In genomic region chr14:102318781-102319276, GRCh38 we compare ENCODE assay signal across 7 cellular contexts. TPM values are rescaled to one million over a fixed set of nuclear protein-coding genes. Genes with fewer than 3 reads are reported as not detected.
DNase-seq lines count a peak whose midpoint lies in the region; ATAC-seq and TF ChIP-seq lines count a peak whose summit lies in the region.

No MANE protein-coding gene starts in this region.

- no peaks in the 10 kb centered on the region for H4K20me1 ChIP-seq in HCT116 (ENCODE audit: insufficient read depth)

- CTCF ChIA-PET in HCT116 (lab: Charles Lee), result no interaction called here
- CTCF ChIA-PET in activated CD4-positive, alpha-beta memory T cell treated with anti-CD3 and anti-CD28 coated beads for 36 hours (lab: Charles Lee), result no interaction called here

- H3K9me3 Mint-ChIP-seq in activated CD4-positive, alpha-beta memory T cell treated with anti-CD3 and anti-CD28 coated beads for 36 hours, result no peaks in the 10 kb centered on the region

- DNase-seq in HCT116 (ENCODE audit: low read depth, low spot score) (no peak), iPS DF 6.9 (ENCODE audit: low read depth, low spot score) (no peak), NCI-H187 treated with DMSO at 0.1 percent for 48 hours (lab: John Stamatoyannopoulos, UW) (no peak), foreskin melanocyte (no peak), islet precursor cell (no peak)
- no peak for DNase-seq in activated CD4-positive, alpha-beta memory T cell treated with anti-CD3 and anti-CD28 coated beads for 36 hours
- peak; percentile 42 for DNase-seq in stimulated activated CD8-positive, alpha-beta memory T cell treated with anti-CD3 and anti-CD28 coated beads, Interleukin-4, amount 100 ng/mL, for 48 hours

- peak overlapping the region; percentile 97 for H3K4me2 ChIP-seq in HCT116 (ENCODE audit: low read length)

- peaks cover 19% of the 10 kb centered on the region for H3K79me2 ChIP-seq in HCT116 (ENCODE audit: insufficient read depth, low read length)

- peaks cover 50% of the 10 kb centered on the region for H3K4me1 Mint-ChIP-seq in activated CD4-positive, alpha-beta memory T cell treated with anti-CD3 and anti-CD28 coated beads for 36 hours (ENCODE audit: low read depth)

- H3K36me3 Mint-ChIP-seq in activated CD4-positive, alpha-beta memory T cell treated with anti-CD3 and anti-CD28 coated beads for 36 hours, result peaks cover 4% of the 10 kb centered on the region

- H3K27me3 ChIP-seq in HCT116 (ENCODE audit: insufficient read depth, low read length) (no peaks in the 10 kb centered on the region), iPS DF 6.9 (ENCODE audit: control insufficient read depth, insufficient read depth, low read length) (no peaks in the 10 kb centered on the region; the same call in 1 of the 2 replicates)

- H3K9ac ChIP-seq in HCT116 (ENCODE audit: low read length), result peak overlapping the region; percentile 93

- POLR2A ChIA-PET in HCT116 (lab: Charles Lee), result no interaction called here
- POLR2A ChIA-PET in activated CD4-positive, alpha-beta memory T cell treated with anti-CD3 and anti-CD28 coated beads for 36 hours (lab: Charles Lee), result interaction anchor here (0.8 to 3.1 kb wide), 3 partner anchors 14 to 44 kb away, joined by 3 to 16 read pairs (median 11); partner anchors contain the start of genes CINP, MOK and TECPR2

- peaks cover 37 to 70% of the 10 kb centered on the region in 2 experiments for H3K4me1 ChIP-seq in HCT116 (ENCODE audit: control insufficient read depth in 1 of 2, insufficient read depth in 2 of 2, low read length in 2 of 2)
- no peaks in the 10 kb centered on the region for H3K4me1 ChIP-seq in iPS DF 6.9 (ENCODE audit: control insufficient read depth, insufficient read depth, low read length)

- H3K27me3 Mint-ChIP-seq in activated CD4-positive, alpha-beta memory T cell treated with anti-CD3 and anti-CD28 coated beads for 36 hours, result no peaks in the 10 kb centered on the region

- no peaks in the 10 kb centered on the region for H3K9me2 ChIP-seq in HCT116 (ENCODE audit: insufficient read depth)

- peak overlapping the region; percentile 58 for H2AFZ ChIP-seq in HCT116 (ENCODE audit: low read depth, low read length, poor library complexity, severe bottlenecking)

- H3K27ac Mint-ChIP-seq in activated CD4-positive, alpha-beta memory T cell treated with anti-CD3 and anti-CD28 coated beads for 36 hours, result peak overlapping the region; percentile 98

- H3K9me3 ChIP-seq in HCT116 (ENCODE audit: control insufficient read depth in 1 of 2, insufficient read depth in 1 of 2, low read depth in 1 of 2, low read length in 2 of 2) (no peaks in the 10 kb centered on the region), iPS DF 6.9 (ENCODE audit: control insufficient read depth, insufficient read depth, low read length) (no peaks in the 10 kb centered on the region)

- intact Hi-C loops in HCT116 (cut with micrococcal nuclease), result no loop called here
- intact Hi-C loops in activated CD4-positive, alpha-beta memory T cell treated with anti-CD3 and anti-CD28 coated beads for 36 hours (cut with micrococcal nuclease), result loop anchor here (1.0 to 5.0 kb wide), 9 partner anchors 43 to 612 kb away; partner anchors contain the start of genes ANKRD9, CINP, DYNC1H1 and PPP2R5C

- RAD21 ChIA-PET in HCT116 (lab: Charles Lee; ENCODE audit: low non-redundant PET in 1 of 2, low total read pairs in 2 of 2, uncharacterized antibody in 2 of 2, unreplicated experiment in 2 of 2), result interaction anchor here in 1 of 2 experiments (0.5 kb wide), 1 partner anchor 272 kb away, joined by 6 read pairs; no protein-coding TSS in a partner anchor

- no peak for ATAC-seq in HCT116

- H3K4me3 ChIP-seq in HCT116 (replicated peaks in 1 of 2; ENCODE audit: low read depth in 1 of 2, low read length in 2 of 2) (peak overlapping the region; percentile 91 to 96), iPS DF 6.9 (ENCODE audit: low read length) (peak overlapping the region; percentile 82; the same call in 1 of the 2 replicates)

- WGBS in iPS DF 6.9 (ENCODE audit: insufficient coverage, insufficient read length), result no CpG with 5 or more reads among the region's 15 CpGs

- TF ChIP-seq CTCF in HCT116 (IDR thresholded peaks at IDR 0.05 in 2 of 3, conservative IDR thresholded peaks at IDR 0.05 in 1 of 3; ENCODE audit: borderline replicate concordance in 1 of 3, insufficient read depth in 1 of 3, low read depth in 2 of 3, low read length in 2 of 3), result no peak

- peak overlapping the region; percentile 95 for H3K4me3 Mint-ChIP-seq in activated CD4-positive, alpha-beta memory T cell treated with anti-CD3 and anti-CD28 coated beads for 36 hours

- TF ChIP-seq RAD21 in HCT116 (IDR thresholded peaks at IDR 0.05; ENCODE audit: low read depth), result no peak

- H3K27ac ChIP-seq in HCT116 (ENCODE audit: low read depth, low read length) (peak overlapping the region; percentile 77), iPS DF 6.9 (ENCODE audit: low read length) (no peak overlapping the region)

- BruUV-seq in HCT116 (replicated peaks; lab: Mats Ljungman, UMichigan), result no TSS peak

- H3K36me3 ChIP-seq in HCT116 (ENCODE audit: control insufficient read depth in 1 of 2, insufficient read depth in 2 of 2, low read length in 2 of 2) (no peaks in the 10 kb centered on the region), iPS DF 6.9 (ENCODE audit: control insufficient read depth, insufficient read depth, low read length) (no peaks in the 10 kb centered on the region; the same call in 1 of the 2 replicates)

- no peak for TF ChIP-seq POLR2A in HCT116 (IDR thresholded peaks at IDR 0.05; ENCODE audit: borderline replicate concordance, extremely low read depth, insufficient read depth, insufficient read length)

TF ChIP-seq in HCT116, 20 proteins besides CTCF, POLR2A, EP300 and RAD21 (continues in another document):
- TF ChIP-seq REST (IDR thresholded peaks at IDR 0.05; ENCODE audit: low read depth) (no peak), CEBPB (IDR thresholded peaks at IDR 0.05; ENCODE audit: low read depth) (no peak), CBX3 (IDR thresholded peaks at IDR 0.05; ENCODE audit: low read depth) (no peak), ZNF274 (IDR thresholded peaks at IDR 0.05; ENCODE audit: low read depth, low read length) (no peak), YY1 (IDR thresholded peaks at IDR 0.05; ENCODE audit: extremely low read depth, insufficient replicate concordance, low read depth, low read length) (no peak), SP1 (IDR thresholded peaks at IDR 0.05; ENCODE audit: low read depth) (no peak), TCF7L2 (IDR thresholded peaks at IDR 0.05; ENCODE audit: borderline replicate concordance, extremely low read depth, insufficient read depth, insufficient read length) (no peak), ZBTB33 (IDR thresholded peaks at IDR 0.05; ENCODE audit: extremely low read depth, insufficient replicate concordance, low read length) (no peak), EZH2 (IDR thresholded peaks at IDR 0.05) (no peak), EZH2phosphoT487 (IDR thresholded peaks at IDR 0.05; ENCODE audit: borderline replicate concordance) (no peak), ZFX (IDR thresholded peaks at IDR 0.05) (no peak)

RNA-seq across cellular contexts. Expression of gene ZNF839, which starts 0.7 kb away (rescaled TPM):
- 17.7 TPM for total RNA-seq in HCT116 (2021; ENCODE audit: unreplicated experiment)
- 7.8 and 11.2 TPM in 2 replicates for polyA plus RNA-seq in HCT116 (2012)
- total RNA-seq in activated CD4-positive, alpha-beta memory T cell treated with anti-CD3 and anti-CD28 coated beads for 36 hours, result 10 to 100 TPM; 15.2 to 16.3 TPM

RNA-seq across cellular contexts. Expression of gene MOK, which starts 13.9 kb away (rescaled TPM):
- 9.4 TPM for total RNA-seq in HCT116 (2021; ENCODE audit: unreplicated experiment)
- polyA plus RNA-seq in HCT116 (2012), result 5.7 and 7.0 TPM in 2 replicates
- 1 to 10 TPM; 2.7 TPM for total RNA-seq in activated CD4-positive, alpha-beta memory T cell treated with anti-CD3 and anti-CD28 coated beads for 36 hours

RNA-seq across cellular contexts. Expression of gene CINP, which starts 43.9 kb away (rescaled TPM):
- total RNA-seq in HCT116 (2021; ENCODE audit: unreplicated experiment), result 49.1 TPM
- 38.8 and 49.9 TPM in 2 replicates for polyA plus RNA-seq in HCT116 (2012)
- 10 to 100 TPM; 50.5 to 51.2 TPM for total RNA-seq in activated CD4-positive, alpha-beta memory T cell treated with anti-CD3 and anti-CD28 coated beads for 36 hours

RNA-seq across cellular contexts. Expression of gene TECPR2, which starts 43.9 kb away (rescaled TPM):
- total RNA-seq in HCT116 (2021; ENCODE audit: unreplicated experiment), result 12.2 TPM
- 3.8 and 4.4 TPM in 2 replicates for polyA plus RNA-seq in HCT116 (2012)
- 1 to 10 TPM; 6.2 to 7.0 TPM for total RNA-seq in activated CD4-positive, alpha-beta memory T cell treated with anti-CD3 and anti-CD28 coated beads for 36 hours
